In the genomic region with DNA sequence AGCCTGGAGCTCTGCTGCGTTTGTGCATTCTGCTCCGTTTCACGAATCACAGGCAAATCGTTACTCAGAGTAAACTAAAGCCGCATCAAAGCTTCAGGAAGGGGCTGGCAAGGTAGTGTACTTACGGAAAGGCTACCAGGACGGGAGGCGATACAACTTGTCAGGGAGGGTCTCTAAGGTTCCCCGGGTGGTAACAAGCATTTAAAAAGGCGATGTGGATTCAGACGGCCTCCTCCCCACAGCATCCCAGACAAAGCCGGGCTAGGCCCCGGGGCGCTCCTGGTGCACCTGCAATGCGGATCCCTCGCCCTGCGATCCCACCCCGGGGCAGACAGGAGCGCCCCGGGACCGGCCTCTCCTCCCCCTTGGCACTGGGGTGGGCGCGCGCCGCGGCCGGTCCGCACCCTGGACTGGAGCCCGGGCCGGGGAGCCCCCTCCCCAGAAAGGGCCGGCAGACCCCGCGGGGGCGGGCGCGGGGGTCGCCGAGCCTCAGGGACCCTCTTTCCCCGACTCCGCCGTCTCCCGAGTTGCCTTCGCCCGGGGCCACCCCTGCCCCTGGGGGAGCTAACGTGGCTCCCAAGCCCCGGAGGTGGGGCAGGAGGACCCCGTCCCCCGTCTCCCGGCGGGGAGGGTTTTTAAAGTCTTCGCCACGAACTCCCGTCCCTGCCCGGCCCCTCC, we compare ENCODE assay signal across 8 cellular contexts. TPM values are rescaled to one million over a fixed set of nuclear protein-coding genes. Genes with fewer than 3 reads are reported as not detected.
A peak's percentile ranks its signal among the peaks of the same experiment; 100 is the strongest.
DNase-seq lines count a peak whose midpoint lies in the region; ATAC-seq and TF ChIP-seq lines count a peak whose summit lies in the region.

No MANE protein-coding gene starts in this region.

- peak overlapping the region; percentile 84 for H3K27ac Mint-ChIP-seq in activated CD8-positive, alpha-beta T cell treated with anti-CD3 and anti-CD28 coated beads, Interleukin-2, amount 10 ng/mL, durations not matched to agents 7 days and 5 days
- peak overlapping the region; percentile 85 for H3K27ac Mint-ChIP-seq in stimulated activated naive CD8-positive, alpha-beta T cell treated with anti-CD3 and anti-CD28 coated beads, Interleukin-15, Interleukin-2, amounts not matched to agents 100 ng/mL and 50 ng/mL, for 24 hours

- H3K9me3 ChIP-seq in HEK293 (ENCODE audit: control insufficient read depth, insufficient read depth, low read depth, low read length) (no peaks in the 10 kb centered on the region), mesodermal cell (ENCODE audit: control insufficient read depth, low read length) (no peaks in the 10 kb centered on the region)
- H3K9me3 ChIP-seq in effector memory CD4-positive, alpha-beta T cell (ENCODE audit: control insufficient read depth, low read length) = no peaks in the 10 kb centered on the region

- POLR2A ChIA-PET in HEK293 (lab: Yijun Ruan, JAX) = interaction anchor here (0.8 to 2.4 kb wide), 7 partner anchors 8 to 943 kb away, joined by 3 to 8 read pairs (median 4); a partner anchor contains a TSS
- POLR2A ChIA-PET in activated CD8-positive, alpha-beta T cell treated with anti-CD3 and anti-CD28 coated beads, Interleukin-2, amount 10 ng/mL, durations not matched to agents 7 days and 5 days (lab: Charles Lee) = no interaction called here

- peaks cover 17% of the 10 kb centered on the region for H3K36me3 Mint-ChIP-seq in activated CD8-positive, alpha-beta T cell treated with anti-CD3 and anti-CD28 coated beads, Interleukin-2, amount 10 ng/mL, durations not matched to agents 7 days and 5 days (ENCODE audit: low read depth)
- H3K36me3 Mint-ChIP-seq in stimulated activated naive CD8-positive, alpha-beta T cell treated with anti-CD3 and anti-CD28 coated beads, Interleukin-15, Interleukin-2, amounts not matched to agents 100 ng/mL and 50 ng/mL, for 24 hours (ENCODE audit: low read depth) = peaks cover 28% of the 10 kb centered on the region

- TF ChIP-seq CTCF in HEK293 (tag by site-specific recombination; IDR thresholded peaks at IDR 0.05) = no peak

- no peaks in the 10 kb centered on the region for H3K27me3 Mint-ChIP-seq in activated CD8-positive, alpha-beta T cell treated with anti-CD3 and anti-CD28 coated beads, Interleukin-2, amount 10 ng/mL, durations not matched to agents 7 days and 5 days (ENCODE audit: low read depth)
- no peaks in the 10 kb centered on the region for H3K27me3 Mint-ChIP-seq in stimulated activated naive CD8-positive, alpha-beta T cell treated with anti-CD3 and anti-CD28 coated beads, Interleukin-15, Interleukin-2, amounts not matched to agents 100 ng/mL and 50 ng/mL, for 24 hours

- H3K27me3 ChIP-seq in effector memory CD4-positive, alpha-beta T cell (replicated peaks; ENCODE audit: control insufficient read depth, insufficient read depth, low read length, poor library complexity, severe bottlenecking) = no peaks in the 10 kb centered on the region

- DNase-seq in ELR (ENCODE audit: low read depth) (peak; percentile 65), NCI-H146 treated with DMSO at 0.1 percent for 48 hours (lab: John Stamatoyannopoulos, UW; ENCODE audit: unreplicated experiment) (peak; percentile 36), GF-D8 (lab: John Stamatoyannopoulos, UW) (no peak)
- DNase-seq in activated CD8-positive, alpha-beta T cell treated with anti-CD3 and anti-CD28 coated beads, Interleukin-2, amount 10 ng/mL, durations not matched to agents 7 days and 5 days = peak; percentile 53
- peak in 2 of 3 donors; percentile 6 to 19 for DNase-seq in effector memory CD4-positive, alpha-beta T cell

- H3K4me3 ChIP-seq in HEK293 (ENCODE audit: low read depth, low read length) (peak overlapping the region; percentile 76), mesodermal cell (ENCODE audit: extremely low read depth, insufficient read depth, low read length, poor library complexity, severe bottlenecking) (peak overlapping the region; percentile 87)
- peak overlapping the region; percentile 78 for H3K4me3 ChIP-seq in effector memory CD4-positive, alpha-beta T cell (ENCODE audit: insufficient read depth, low read depth, low read length, poor library complexity, severe bottlenecking)

- peaks cover 23% of the 10 kb centered on the region for H3K4me1 Mint-ChIP-seq in activated CD8-positive, alpha-beta T cell treated with anti-CD3 and anti-CD28 coated beads, Interleukin-2, amount 10 ng/mL, durations not matched to agents 7 days and 5 days (ENCODE audit: low read depth)
- peaks cover 52% of the 10 kb centered on the region for H3K4me1 Mint-ChIP-seq in stimulated activated naive CD8-positive, alpha-beta T cell treated with anti-CD3 and anti-CD28 coated beads, Interleukin-15, Interleukin-2, amounts not matched to agents 100 ng/mL and 50 ng/mL, for 24 hours (ENCODE audit: low read depth)

- 0 to 1% methylated on average over 36 to 38 of the region's 54 CpGs for WGBS in mesodermal cell (ENCODE audit: insufficient coverage in 2 of 2), 2 experiments

- ATAC-seq in activated CD8-positive, alpha-beta T cell treated with anti-CD3 and anti-CD28 coated beads, Interleukin-2, amount 10 ng/mL, durations not matched to agents 7 days and 5 days = peak; percentile 11

- peak overlapping the region; percentile 90 for H3K27ac ChIP-seq in HEK293 (ENCODE audit: extremely low read depth, low read depth, low read length)
- peak overlapping the region; percentile 57 for H3K27ac ChIP-seq in effector memory CD4-positive, alpha-beta T cell (ENCODE audit: insufficient read depth, low read length, poor library complexity, severe bottlenecking)
- H3K27ac ChIP-seq in mesodermal cell (ENCODE audit: low read depth, low read length, severe bottlenecking) = no peak overlapping the region

- CTCF ChIA-PET in HEK293 (lab: Yijun Ruan, JAX) = interaction anchor here (0.6 kb wide), 1 partner anchor 418 kb away, joined by 4 read pairs; no protein-coding TSS in a partner anchor
- CTCF ChIA-PET in activated CD8-positive, alpha-beta T cell treated with anti-CD3 and anti-CD28 coated beads, Interleukin-2, amount 10 ng/mL, durations not matched to agents 7 days and 5 days (lab: Charles Lee) = interaction anchor here (1.0 to 1.4 kb wide), 3 partner anchors 10 to 60 kb away, joined by 3 read pairs; no protein-coding TSS in a partner anchor

- H3K36me3 ChIP-seq in HEK293 (ENCODE audit: control insufficient read depth in 2 of 2, insufficient read depth in 1 of 2, low read length in 2 of 2) (peaks cover 19 to 27% of the 10 kb centered on the region in 2 experiments), mesodermal cell (ENCODE audit: control insufficient read depth, insufficient read depth, low read length) (peaks cover 34% of the 10 kb centered on the region)
- H3K36me3 ChIP-seq in effector memory CD4-positive, alpha-beta T cell (ENCODE audit: control insufficient read depth, insufficient read depth, low read length) = no peaks in the 10 kb centered on the region

- H3K9me3 Mint-ChIP-seq in activated CD8-positive, alpha-beta T cell treated with anti-CD3 and anti-CD28 coated beads, Interleukin-2, amount 10 ng/mL, durations not matched to agents 7 days and 5 days (ENCODE audit: insufficient read depth) = no peaks in the 10 kb centered on the region
- H3K9me3 Mint-ChIP-seq in stimulated activated naive CD8-positive, alpha-beta T cell treated with anti-CD3 and anti-CD28 coated beads, Interleukin-15, Interleukin-2, amounts not matched to agents 100 ng/mL and 50 ng/mL, for 24 hours = no peaks in the 10 kb centered on the region

- H3K4me3 Mint-ChIP-seq in activated CD8-positive, alpha-beta T cell treated with anti-CD3 and anti-CD28 coated beads, Interleukin-2, amount 10 ng/mL, durations not matched to agents 7 days and 5 days = peak overlapping the region; percentile 85
- peak overlapping the region; percentile 91 for H3K4me3 Mint-ChIP-seq in stimulated activated naive CD8-positive, alpha-beta T cell treated with anti-CD3 and anti-CD28 coated beads, Interleukin-15, Interleukin-2, amounts not matched to agents 100 ng/mL and 50 ng/mL, for 24 hours

- peaks cover 10% of the 10 kb centered on the region for H3K4me1 ChIP-seq in HEK293 (ENCODE audit: control insufficient read depth, insufficient read depth, low read length)
- peaks cover 13% of the 10 kb centered on the region for H3K4me1 ChIP-seq in effector memory CD4-positive, alpha-beta T cell (ENCODE audit: control insufficient read depth, insufficient read depth, low read length, poor library complexity, severe bottlenecking)
- peaks cover 5% of the 10 kb centered on the region for H3K4me1 ChIP-seq in mesodermal cell (ENCODE audit: control insufficient read depth, insufficient read depth, low read length, poor library complexity, severe bottlenecking)

TF ChIP-seq in HEK293, 187 proteins besides CTCF, POLR2A, EP300 and RAD21 (continues in another document):
- TF ChIP-seq, protein P1, sequence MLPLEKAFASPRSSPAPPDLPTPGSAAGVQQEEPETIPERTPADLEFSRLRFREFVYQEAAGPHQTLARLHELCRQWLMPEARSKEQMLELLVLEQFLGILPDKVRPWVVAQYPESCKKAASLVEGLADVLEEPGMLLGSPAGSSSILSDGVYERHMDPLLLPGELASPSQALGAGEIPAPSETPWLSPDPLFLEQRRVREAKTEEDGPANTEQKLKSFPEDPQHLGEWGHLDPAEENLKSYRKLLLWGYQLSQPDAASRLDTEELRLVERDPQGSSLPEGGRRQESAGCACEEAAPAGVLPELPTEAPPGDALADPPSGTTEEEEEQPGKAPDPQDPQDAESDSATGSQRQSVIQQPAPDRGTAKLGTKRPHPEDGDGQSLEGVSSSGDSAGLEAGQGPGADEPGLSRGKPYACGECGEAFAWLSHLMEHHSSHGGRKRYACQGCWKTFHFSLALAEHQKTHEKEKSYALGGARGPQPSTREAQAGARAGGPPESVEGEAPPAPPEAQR (tag by site-specific recombination; IDR thresholded peaks at IDR 0.05) = no peak
- no peak for TF ChIP-seq GLIS1 (tag by site-specific recombination; IDR thresholded peaks at IDR 0.05)
- no peak for TF ChIP-seq ZNF514 (tag by site-specific recombination; IDR thresholded peaks at IDR 0.05)
- no peak for TF ChIP-seq ZNF768 (tag by site-specific recombination; IDR thresholded peaks at IDR 0.05)
- no peak for TF ChIP-seq ZNF114 (tag by site-specific recombination; IDR thresholded peaks at IDR 0.05)

RNA-seq across cellular contexts. Expression of a gene that starts 0.7 kb away (rescaled TPM):
- 10 to 100 TPM; 14.8 to 16.2 TPM for total RNA-seq in activated CD8-positive, alpha-beta T cell treated with anti-CD3 and anti-CD28 coated beads, Interleukin-2, amount 10 ng/mL, durations not matched to agents 7 days and 5 days
- polyA plus RNA-seq in mesodermal cell (2013, experiment 1 of 2) = 39.5 TPM
- 32.9 TPM for polyA plus RNA-seq in mesodermal cell (2013, experiment 2 of 2)

RNA-seq across cellular contexts. Expression of a gene that starts 1.1 kb away (rescaled TPM):
- total RNA-seq in activated CD8-positive, alpha-beta T cell treated with anti-CD3 and anti-CD28 coated beads, Interleukin-2, amount 10 ng/mL, durations not matched to agents 7 days and 5 days = 10 to 100 TPM; 39.8 to 41.4 TPM
- 86.8 TPM for polyA plus RNA-seq in mesodermal cell (2013, experiment 1 of 2)
- 79.6 TPM for polyA plus RNA-seq in mesodermal cell (2013, experiment 2 of 2)
